8 cellular contexts compared by ENCODE assay signal in the genomic region with DNA sequence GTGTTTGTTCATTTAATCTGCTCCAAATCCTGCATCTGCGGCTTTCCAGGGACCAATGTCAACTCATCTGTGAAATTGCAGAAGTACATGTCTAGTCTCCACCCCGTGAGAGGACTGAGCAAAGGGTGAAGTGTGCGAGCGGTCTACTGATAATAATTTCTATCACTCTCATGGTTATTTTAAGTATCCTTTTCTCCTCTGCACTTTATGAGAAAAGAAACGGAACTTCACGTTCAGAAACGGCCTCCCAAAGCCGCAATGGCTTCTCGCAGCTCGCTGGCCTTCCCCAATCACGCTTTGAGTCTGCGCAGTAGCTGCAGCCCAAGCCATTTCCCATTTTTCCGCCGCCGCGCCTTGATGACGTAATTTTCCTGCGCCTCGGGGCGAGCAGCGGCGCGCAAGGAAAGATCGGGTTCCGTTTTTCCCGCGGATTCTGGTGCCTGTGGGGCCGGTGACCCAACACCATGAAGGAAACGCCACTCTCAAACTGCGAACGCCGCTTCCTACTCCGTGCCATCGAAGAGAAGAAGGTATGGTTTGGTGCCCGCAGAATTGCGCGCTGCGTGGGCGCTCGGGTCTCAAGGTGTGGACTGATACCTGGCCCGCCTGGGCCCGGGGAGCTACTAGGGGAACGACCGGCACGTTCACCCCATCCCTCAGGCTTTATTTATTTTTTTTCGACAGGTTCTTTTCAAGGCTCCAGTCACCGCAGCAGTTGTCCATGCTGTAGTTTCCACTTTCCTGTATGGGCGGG. TPM values are rescaled to one million over a fixed set of nuclear protein-coding genes. Genes with fewer than 3 reads are reported as not detected.
DNase-seq lines count a peak whose midpoint lies in the region; FAIRE-seq and TF ChIP-seq lines count a peak whose summit lies in the region.

A gene with protein sequence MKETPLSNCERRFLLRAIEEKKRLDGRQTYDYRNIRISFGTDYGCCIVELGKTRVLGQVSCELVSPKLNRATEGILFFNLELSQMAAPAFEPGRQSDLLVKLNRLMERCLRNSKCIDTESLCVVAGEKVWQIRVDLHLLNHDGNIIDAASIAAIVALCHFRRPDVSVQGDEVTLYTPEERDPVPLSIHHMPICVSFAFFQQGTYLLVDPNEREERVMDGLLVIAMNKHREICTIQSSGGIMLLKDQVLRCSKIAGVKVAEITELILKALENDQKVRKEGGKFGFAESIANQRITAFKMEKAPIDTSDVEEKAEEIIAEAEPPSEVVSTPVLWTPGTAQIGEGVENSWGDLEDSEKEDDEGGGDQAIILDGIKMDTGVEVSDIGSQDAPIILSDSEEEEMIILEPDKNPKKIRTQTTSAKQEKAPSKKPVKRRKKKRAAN (plus strand): TSS at position 363 of the 754 bp plus-strand sequence. CDS start 102 bp downstream, at position 465.

- POLR2A ChIA-PET in HEK293T (lab: Yijun Ruan, JAX) = interaction anchor here (0.8 to 1.8 kb wide), 12 partner anchors 9 to 113 kb away, joined by 3 to 8 read pairs (median 4); a partner anchor contains a TSS

- intact Hi-C loops in activated naive CD4-positive, alpha-beta T cell treated with anti-CD3 and anti-CD28 coated beads for 36 hours (cut with micrococcal nuclease) = loop anchor here (1.0 to 10.0 kb wide), 7 partner anchors 22 to 1596 kb away; a partner anchor contains a TSS

- peaks cover 24% of the 10 kb centered on the region for H3K36me3 Mint-ChIP-seq in activated naive CD4-positive, alpha-beta T cell treated with anti-CD3 and anti-CD28 coated beads for 36 hours (ENCODE audit: low read depth)

- peaks cover 12% of the 10 kb centered on the region for H3K27me3 ChIP-seq in neutrophil

- no peak for FAIRE-seq in frontal cortex (lab: Jason Lieb, UNC)

- DNase-seq in GF-D8 (lab: John Stamatoyannopoulos, UW) (peak; percentile 87), HEK293T (ENCODE audit: extremely low spot score) (peak; percentile 94), NAMALWA (ENCODE audit: low spot score) (peak; percentile 95), SK-N-DZ (ENCODE audit: low spot score) (peak; percentile 89), frontal cortex (ENCODE audit: low spot score in 2 of 2) (peak; percentile 48 to 69), substantia nigra (lab: John Stamatoyannopoulos, UW) (peak; percentile 30 to 93 (median 82))
- DNase-seq in activated naive CD4-positive, alpha-beta T cell treated with anti-CD3 and anti-CD28 coated beads for 36 hours = peak; percentile 95

- H3K4me1 Mint-ChIP-seq in activated naive CD4-positive, alpha-beta T cell treated with anti-CD3 and anti-CD28 coated beads for 36 hours (ENCODE audit: low read depth) = peaks cover 46% of the 10 kb centered on the region

- H3K9me3 ChIP-seq in neutrophil = no peaks in the 10 kb centered on the region

- peak within 1 kb of the TSS; percentile 98 for H3K27ac Mint-ChIP-seq in activated naive CD4-positive, alpha-beta T cell treated with anti-CD3 and anti-CD28 coated beads for 36 hours

- H3K4me1 ChIP-seq in neutrophil (ENCODE audit: control insufficient read depth in 1 of 2, insufficient read depth in 1 of 2, low read depth in 1 of 2, low read length in 1 of 2) = peaks cover 11 to 12% of the 10 kb centered on the region in 2 experiments

- CTCF ChIA-PET in HEK293T (lab: Yijun Ruan, JAX) = no interaction called here
- CTCF ChIA-PET in activated naive CD4-positive, alpha-beta T cell treated with anti-CD3 and anti-CD28 coated beads for 36 hours (lab: Charles Lee) = interaction anchor here (0.6 to 0.7 kb wide), 2 partner anchors 15 to 16 kb away, joined by 3 read pairs; no protein-coding TSS in a partner anchor

- no peaks in the 10 kb centered on the region for H3K36me3 ChIP-seq in neutrophil

- peak within 1 kb of the TSS; percentile 89 for H3K4me3 Mint-ChIP-seq in activated naive CD4-positive, alpha-beta T cell treated with anti-CD3 and anti-CD28 coated beads for 36 hours

- TF ChIP-seq CTCF in neutrophil (IDR thresholded peaks at IDR 0.05) = no peak

- H3K9me3 Mint-ChIP-seq in activated naive CD4-positive, alpha-beta T cell treated with anti-CD3 and anti-CD28 coated beads for 36 hours = no peaks in the 10 kb centered on the region

- H3K27me3 Mint-ChIP-seq in activated naive CD4-positive, alpha-beta T cell treated with anti-CD3 and anti-CD28 coated beads for 36 hours (ENCODE audit: low read depth) = no peaks in the 10 kb centered on the region

- peak within 1 kb of the TSS; percentile 87 for H3K27ac ChIP-seq in neutrophil
- H3K27ac ChIP-seq in substantia nigra (ENCODE audit: low read depth, low read length, poor library complexity, severe bottlenecking) = peak within 1 kb of the TSS; percentile 83

- H3K4me3 ChIP-seq in neutrophil (ENCODE audit: low read depth in 1 of 2, low read length in 1 of 2) = peak within 1 kb of the TSS; percentile 69 to 82

TF ChIP-seq in HEK293T, 16 proteins besides CTCF, POLR2A, EP300 and RAD21:
- TF ChIP-seq FOXM1 (IDR thresholded peaks at IDR 0.05; ENCODE audit: borderline replicate concordance) (no peak), TARDBP (IDR thresholded peaks at IDR 0.05) (no peak), FOXK2 (IDR thresholded peaks at IDR 0.05) (no peak), LEF1 (IDR thresholded peaks at IDR 0.05; ENCODE audit: borderline replicate concordance) (no peak), L3MBTL2 (conservative IDR thresholded peaks at IDR 0.05) (peak; percentile 95), ZNF384 (IDR thresholded peaks at IDR 0.05) (no peak), SP1 (IDR thresholded peaks at IDR 0.05) (no peak), HDGF (IDR thresholded peaks at IDR 0.05; ENCODE audit: borderline replicate concordance) (no peak), NFRKB (IDR thresholded peaks at IDR 0.05) (peak; percentile 59; the same call in 1 of the 2 replicates), BHLHE40 (IDR thresholded peaks at IDR 0.05; ENCODE audit: borderline replicate concordance) (no peak), CTBP1 (IDR thresholded peaks at IDR 0.05; ENCODE audit: borderline replicate concordance) (no peak), ARNT (IDR thresholded peaks at IDR 0.05) (no peak), SUZ12 (IDR thresholded peaks at IDR 0.05) (no peak), ELF4 (IDR thresholded peaks at IDR 0.05) (peak; percentile 60), FOXA1 (IDR thresholded peaks at IDR 0.05) (no peak)
- TF ChIP-seq, protein P1, sequence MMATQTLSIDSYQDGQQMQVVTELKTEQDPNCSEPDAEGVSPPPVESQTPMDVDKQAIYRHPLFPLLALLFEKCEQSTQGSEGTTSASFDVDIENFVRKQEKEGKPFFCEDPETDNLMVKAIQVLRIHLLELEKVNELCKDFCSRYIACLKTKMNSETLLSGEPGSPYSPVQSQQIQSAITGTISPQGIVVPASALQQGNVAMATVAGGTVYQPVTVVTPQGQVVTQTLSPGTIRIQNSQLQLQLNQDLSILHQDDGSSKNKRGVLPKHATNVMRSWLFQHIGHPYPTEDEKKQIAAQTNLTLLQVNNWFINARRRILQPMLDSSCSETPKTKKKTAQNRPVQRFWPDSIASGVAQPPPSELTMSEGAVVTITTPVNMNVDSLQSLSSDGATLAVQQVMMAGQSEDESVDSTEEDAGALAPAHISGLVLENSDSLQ (IDR thresholded peaks at IDR 0.05) = no peak

RNA-seq across cellular contexts. Expression of the gene that starts here (rescaled TPM):
- 83.5 and 91.5 TPM in 2 replicates for polyA plus RNA-seq in SK-N-DZ (2014; cell fraction: cytosol; rRNA removed)
- polyA plus RNA-seq in SK-N-DZ (2014; cell fraction: nucleus; rRNA removed) = 84.9 and 101 TPM in 2 replicates
- 10 to 100 TPM; 57.7 to 58.7 TPM for total RNA-seq in activated naive CD4-positive, alpha-beta T cell treated with anti-CD3 and anti-CD28 coated beads for 36 hours
- 27.3 TPM for total RNA-seq in frontal cortex

Comparison
In these comparisons a context has a peak if more than half of its experiments do, and no peak if none do; other contexts are left out.
1. Peak in every context shown above with its lines: DNase-seq, H3K4me3 ChIP-seq and H3K27ac ChIP-seq.